ENCODE assay signal across 15 cellular contexts in genomic region chr21:14613496-14613895, GRCh38.
DNase-seq lines count a peak whose midpoint lies in the region; ATAC-seq, FAIRE-seq and TF ChIP-seq lines count a peak whose summit lies in the region.
"Had no signal": no experiment of that assay in that cellular context is flagged by ENCODE, and none has a peak within 500 bp of the region (broad histone marks: within the 10 kb centered on the region; RNA-seq: fewer than 3 reads in every experiment).

No MANE protein-coding gene starts in this region.

- peak overlapping the region; percentile 36 for H2AFZ ChIP-seq in ACC112 (ENCODE audit: low read length, unreplicated experiment)

- H3K9me3 ChIP-seq in HUES6 (ENCODE audit: control insufficient read depth, insufficient read depth, low read depth, low read length) (peaks cover 21% of the 10 kb centered on the region), kidney (ENCODE audit: control insufficient read depth in 1 of 2, low read length in 2 of 2) (no peaks in the 10 kb centered on the region), esophagus squamous epithelium (peaks cover 0 to 5% (median 0%) of the 10 kb centered on the region in 3 donors), gastroesophageal sphincter (no peaks in the 10 kb centered on the region)

- H3K4me3 ChIP-seq in ACC112 (ENCODE audit: low read depth, low read length) (no peak overlapping the region), HUES6 (ENCODE audit: low read depth, low read length) (no peak overlapping the region), kidney (ENCODE audit: low read length in 2 of 2) (no peak overlapping the region), esophagus squamous epithelium (no peak overlapping the region), gastroesophageal sphincter (no peak overlapping the region)
- H3K4me3 ChIP-seq: BLaER1 treated with 17β-estradiol and CSF1 and Interleukin-3, amounts not matched to agents 10 nM and 100 nM had no signal

- no peaks in the 10 kb centered on the region for H3K79me2 ChIP-seq in ACC112 (ENCODE audit: control insufficient read depth, insufficient read depth, low read length, unreplicated experiment)

- FAIRE-seq in endometrium (lab: Jason Lieb, UNC), result peak; percentile 59
- FAIRE-seq in kidney (lab: Jason Lieb, UNC), result peak; percentile 27

- TF ChIP-seq CTCF in kidney (IDR thresholded peaks at IDR 0.05; ENCODE audit: borderline replicate concordance, extremely low read depth, insufficient read depth), result no peak
- TF ChIP-seq CTCF in esophagus squamous epithelium (IDR thresholded peaks at IDR 0.05), result no peak
- TF ChIP-seq CTCF in RWPE1 (conservative IDR thresholded peaks at IDR 0.05; ENCODE audit: low read depth), result no peak
- TF ChIP-seq CTCF in gastroesophageal sphincter (IDR thresholded peaks at IDR 0.05), result no peak

- ATAC-seq in HG02571 (IDR thresholded peaks at IDR 0.05; ENCODE audit: unreplicated experiment) (no peak), gastroesophageal sphincter (no peak)
- ATAC-seq: HCT116 had no signal

- 20 to 27% methylated on average over 1 of the region's 1 CpG for WGBS in esophagus squamous epithelium, 2 donors
- 20 to 41% methylated on average over 1 of the region's 1 CpG for WGBS in gastroesophageal sphincter (ENCODE audit: low coverage in 1 of 2), 2 donors

- no peaks in the 10 kb centered on the region for H3K36me3 ChIP-seq in ACC112 (ENCODE audit: insufficient read depth, low read length)
- H3K36me3 ChIP-seq in HUES6 (ENCODE audit: control insufficient read depth, insufficient read depth, low read length), result peaks cover 5% of the 10 kb centered on the region
- H3K36me3 ChIP-seq in kidney (ENCODE audit: control insufficient read depth in 1 of 2, insufficient read depth in 2 of 2, low read length in 2 of 2), result no peaks in the 10 kb centered on the region
- H3K36me3 ChIP-seq in esophagus squamous epithelium, result no peaks in the 10 kb centered on the region
- H3K36me3 ChIP-seq in gastroesophageal sphincter, result no peaks in the 10 kb centered on the region
- H3K36me3 ChIP-seq: BLaER1 treated with 17β-estradiol and CSF1 and Interleukin-3, amounts not matched to agents 10 nM and 100 nM had no signal

- H3K27me3 ChIP-seq in ACC112 (ENCODE audit: insufficient read depth, low read length) (no peaks in the 10 kb centered on the region), HUES6 (ENCODE audit: control insufficient read depth, insufficient read depth, low read length) (no peaks in the 10 kb centered on the region), esophagus squamous epithelium (no peaks in the 10 kb centered on the region), gastroesophageal sphincter (no peaks in the 10 kb centered on the region)
- H3K27me3 ChIP-seq: BLaER1 treated with 17β-estradiol and CSF1 and Interleukin-3, amounts not matched to agents 10 nM and 100 nM had no signal

- CTCF ChIA-PET in RWPE1 (lab: Yijun Ruan, JAX), result interaction anchor here (0.7 kb wide), 1 partner anchor 86 kb away, joined by 7 read pairs; no protein-coding TSS in a partner anchor

- no peak for DNase-seq in kidney
- DNase-seq in esophagus squamous epithelium (lab: John Stamatoyannopoulos, UW), result no peak
- DNase-seq in RWPE1 (ENCODE audit: low spot score), result no peak
- DNase-seq: CD4-positive, CD25-positive, alpha-beta regulatory T cell; DMS53; KG1 had no signal

- POLR2A ChIA-PET in RWPE1 (lab: Yijun Ruan, JAX; ENCODE audit: low non-redundant PET), result no interaction called here

- TF ChIP-seq EP300 in gastroesophageal sphincter (IDR thresholded peaks at IDR 0.05), result no peak

- TF ChIP-seq POLR2A in esophagus squamous epithelium (IDR thresholded peaks at IDR 0.05), result no peak
- TF ChIP-seq POLR2A in gastroesophageal sphincter (IDR thresholded peaks at IDR 0.05), result no peak

- intact Hi-C loops in kidney (cut with DNase I) (no loop called here), esophagus squamous epithelium (cut with DNase I) (no loop called here)

- H3K27ac ChIP-seq in ACC112 (ENCODE audit: low read depth, low read length), result no peak overlapping the region
- peak overlapping the region; percentile 96; the same call in 1 of the 2 replicates for H3K27ac ChIP-seq in HUES6 (ENCODE audit: low read depth, low read length)
- no peak overlapping the region for H3K27ac ChIP-seq in kidney (ENCODE audit: low read depth in 2 of 2, low read length in 2 of 2)
- H3K27ac ChIP-seq in esophagus squamous epithelium, result no peak overlapping the region
- no peak overlapping the region for H3K27ac ChIP-seq in RWPE1
- no peak overlapping the region for H3K27ac ChIP-seq in gastroesophageal sphincter
- H3K27ac ChIP-seq: 22Rv1; BLaER1 treated with 17β-estradiol and CSF1 and Interleukin-3, amounts not matched to agents 10 nM and 100 nM; HL-60 had no signal

- H3K4me1 ChIP-seq in ACC112 (ENCODE audit: control insufficient read depth, insufficient read depth, low read length, unreplicated experiment), result peaks cover 25% of the 10 kb centered on the region
- peaks cover 54% of the 10 kb centered on the region for H3K4me1 ChIP-seq in HUES6 (ENCODE audit: control insufficient read depth, insufficient read depth, low read length)
- no peaks in the 10 kb centered on the region for H3K4me1 ChIP-seq in kidney (ENCODE audit: control insufficient read depth in 1 of 2, insufficient read depth in 1 of 2, low read depth in 1 of 2, low read length in 2 of 2)
- H3K4me1 ChIP-seq in esophagus squamous epithelium, result peaks cover 0 to 4% (median 0%) of the 10 kb centered on the region in 3 donors
- H3K4me1 ChIP-seq in gastroesophageal sphincter, result peaks cover 0 to 14% (median 0%) of the 10 kb centered on the region in 3 donors

- H3K9ac ChIP-seq in HUES6 (ENCODE audit: low read length) (no peak overlapping the region), kidney (ENCODE audit: low read length in 2 of 2) (no peak overlapping the region)
- H3K9ac ChIP-seq: BLaER1 treated with 17β-estradiol and CSF1 and Interleukin-3, amounts not matched to agents 10 nM and 100 nM had no signal
